Comparison of ENCODE assay signal across 1 cellular context in the genomic region with DNA sequence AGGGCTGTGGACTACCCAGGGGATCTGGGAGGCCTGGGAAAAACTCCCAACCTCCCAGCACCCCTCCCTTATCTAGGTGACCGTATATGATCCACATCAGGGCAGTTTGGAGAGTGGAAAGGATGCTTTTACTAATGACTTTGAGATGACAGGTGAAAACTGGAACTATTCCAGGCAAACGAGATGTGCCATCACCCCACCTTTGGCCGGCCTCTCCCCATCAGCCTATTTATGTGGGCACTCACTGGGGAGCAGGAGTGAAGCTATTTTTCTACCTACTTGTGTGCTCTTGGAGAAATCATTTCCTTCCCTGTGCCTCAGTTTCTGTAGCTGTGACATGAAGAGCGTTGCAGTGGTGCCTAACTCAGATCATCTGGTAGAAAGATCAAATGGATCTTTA.
TF ChIP-seq lines count a peak whose summit lies in the region.

No MANE protein-coding gene starts in this region.

TF ChIP-seq in SK-N-SH, 30 proteins besides CTCF, POLR2A, EP300 and RAD21:
- TF ChIP-seq NRF1 (IDR thresholded peaks at IDR 0.05; ENCODE audit: low read depth, low read length) (no peak), POLR2AphosphoS5 (IDR thresholded peaks at IDR 0.05; ENCODE audit: low read depth, low read length) (no peak), FOXJ3 (CRISPR knock-in tag; IDR thresholded peaks at IDR 0.05) (no peak), GATA2 (CRISPR knock-in tag; IDR thresholded peaks at IDR 0.05) (no peak), TEAD4 (IDR thresholded peaks at IDR 0.05; ENCODE audit: borderline replicate concordance, insufficient read depth) (no peak), FOXM1 (IDR thresholded peaks at IDR 0.05; ENCODE audit: low read depth) (no peak), TAF1 (IDR thresholded peaks at IDR 0.05; ENCODE audit: borderline replicate concordance, low read depth, low read length) (no peak), YY1 (IDR thresholded peaks at IDR 0.05; ENCODE audit: low read depth) (no peak)
- TF ChIP-seq, protein P1, sequence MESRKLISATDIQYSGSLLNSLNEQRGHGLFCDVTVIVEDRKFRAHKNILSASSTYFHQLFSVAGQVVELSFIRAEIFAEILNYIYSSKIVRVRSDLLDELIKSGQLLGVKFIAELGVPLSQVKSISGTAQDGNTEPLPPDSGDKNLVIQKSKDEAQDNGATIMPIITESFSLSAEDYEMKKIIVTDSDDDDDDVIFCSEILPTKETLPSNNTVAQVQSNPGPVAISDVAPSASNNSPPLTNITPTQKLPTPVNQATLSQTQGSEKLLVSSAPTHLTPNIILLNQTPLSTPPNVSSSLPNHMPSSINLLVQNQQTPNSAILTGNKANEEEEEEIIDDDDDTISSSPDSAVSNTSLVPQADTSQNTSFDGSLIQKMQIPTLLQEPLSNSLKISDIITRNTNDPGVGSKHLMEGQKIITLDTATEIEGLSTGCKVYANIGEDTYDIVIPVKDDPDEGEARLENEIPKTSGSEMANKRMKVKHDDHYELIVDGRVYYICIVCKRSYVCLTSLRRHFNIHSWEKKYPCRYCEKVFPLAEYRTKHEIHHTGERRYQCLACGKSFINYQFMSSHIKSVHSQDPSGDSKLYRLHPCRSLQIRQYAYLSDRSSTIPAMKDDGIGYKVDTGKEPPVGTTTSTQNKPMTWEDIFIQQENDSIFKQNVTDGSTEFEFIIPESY (IDR thresholded peaks at IDR 0.05; ENCODE audit: borderline replicate concordance, low read depth), result no peak
- TF ChIP-seq, protein P2, sequence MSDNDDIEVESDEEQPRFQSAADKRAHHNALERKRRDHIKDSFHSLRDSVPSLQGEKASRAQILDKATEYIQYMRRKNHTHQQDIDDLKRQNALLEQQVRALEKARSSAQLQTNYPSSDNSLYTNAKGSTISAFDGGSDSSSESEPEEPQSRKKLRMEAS (IDR thresholded peaks at IDR 0.05; ENCODE audit: low read depth), result no peak
- TF ChIP-seq, protein P3, sequence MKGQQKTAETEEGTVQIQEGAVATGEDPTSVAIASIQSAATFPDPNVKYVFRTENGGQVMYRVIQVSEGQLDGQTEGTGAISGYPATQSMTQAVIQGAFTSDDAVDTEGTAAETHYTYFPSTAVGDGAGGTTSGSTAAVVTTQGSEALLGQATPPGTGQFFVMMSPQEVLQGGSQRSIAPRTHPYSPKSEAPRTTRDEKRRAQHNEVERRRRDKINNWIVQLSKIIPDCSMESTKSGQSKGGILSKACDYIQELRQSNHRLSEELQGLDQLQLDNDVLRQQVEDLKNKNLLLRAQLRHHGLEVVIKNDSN (IDR thresholded peaks at IDR 0.05; ENCODE audit: borderline replicate concordance, low read depth), result no peak
